Comparison of ENCODE assay signal across 10 cellular contexts in the genomic region with DNA sequence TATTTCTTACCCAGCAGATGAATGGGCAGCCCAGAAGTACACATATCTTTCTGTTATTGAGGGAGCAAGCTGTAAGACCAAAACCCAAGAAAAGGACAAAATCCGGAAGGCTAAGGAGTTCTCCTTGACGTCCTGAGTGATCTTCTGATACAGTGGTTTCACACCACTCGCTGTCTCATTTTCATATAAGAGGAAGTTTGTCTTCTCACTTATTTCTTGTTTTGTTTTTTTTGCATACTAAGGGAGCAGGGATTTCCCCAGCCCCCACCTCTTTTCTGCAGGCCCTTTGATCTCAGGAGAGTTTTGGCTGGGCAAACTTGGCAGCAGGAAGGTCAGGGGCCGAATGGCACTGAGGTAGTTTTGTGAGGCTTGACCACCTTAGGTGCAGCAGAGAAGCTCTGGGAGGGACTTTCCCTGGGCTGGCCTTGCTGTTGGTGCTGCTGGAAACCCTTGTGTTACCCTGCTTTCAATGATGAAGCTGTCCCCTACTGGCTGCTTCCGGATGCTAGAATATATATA. TPM values are rescaled to one million over a fixed set of nuclear protein-coding genes. Genes with fewer than 3 reads are reported as not detected.
A peak's percentile ranks its signal among the peaks of the same experiment; 100 is the strongest.
DNase-seq lines count a peak whose midpoint lies in the region; ATAC-seq and TF ChIP-seq lines count a peak whose summit lies in the region.
"Had no signal": no experiment of that assay in that cellular context is flagged by ENCODE, and none has a peak within 500 bp of the region (broad histone marks: within the 10 kb centered on the region; RNA-seq: fewer than 3 reads in every experiment).

No MANE protein-coding gene starts in this region.

- peak; percentile 59 for DNase-seq in GM06990 (ENCODE audit: extremely low read depth, insufficient read length)
- DNase-seq in activated naive CD4-positive, alpha-beta T cell treated with anti-CD3 and anti-CD28 coated beads, Interleukin-2, amount 50 U/mL, for 16 hours, result peak; percentile 22
- no peak for DNase-seq in Ammon's horn (ENCODE audit: low spot score)
- no peak for DNase-seq in DMS 273 (lab: John Stamatoyannopoulos, UW; ENCODE audit: unreplicated experiment)
- no peak for DNase-seq in ureter (ENCODE audit: low spot score)
- DNase-seq in WTC11 (ENCODE audit: low spot score), result no peak
- DNase-seq: transverse colon had no signal

- TF ChIP-seq CTCF in GM06990 (IDR thresholded peaks at IDR 0.05; ENCODE audit: insufficient read depth, low read length, poor library complexity, severe bottlenecking), result peak; percentile 5
- TF ChIP-seq CTCF in WTC11 (IDR thresholded peaks at IDR 0.05), result no peak

- POLR2A ChIA-PET in WTC11 (lab: Charles Lee), result interaction anchor here (1.0 kb wide), 1 partner anchor 254 kb away, joined by 3 read pairs; no protein-coding TSS in a partner anchor

- no peaks in the 10 kb centered on the region for H3K36me3 Mint-ChIP-seq in WTC11

- no peaks in the 10 kb centered on the region for H3K27me3 Mint-ChIP-seq in WTC11 (ENCODE audit: low read depth)

- H3K36me3 ChIP-seq in GM06990 (ENCODE audit: control insufficient read depth, insufficient read depth, low read length), result no peaks in the 10 kb centered on the region
- H3K36me3 ChIP-seq: neutrophil, transverse colon had no signal

- H3K27me3 ChIP-seq in GM06990 (replicated peaks; ENCODE audit: control insufficient read depth, insufficient read depth, low read length), result no peaks in the 10 kb centered on the region; the same call in 1 of the 2 replicates
- H3K27me3 ChIP-seq: transverse colon had no signal

- H3K27ac Mint-ChIP-seq in WTC11, result no peak overlapping the region

- ATAC-seq in GM21381 (IDR thresholded peaks at IDR 0.05; ENCODE audit: unreplicated experiment) (peak; percentile 43), HG03457 (IDR thresholded peaks at IDR 0.05; ENCODE audit: unreplicated experiment) (peak; percentile 32), WTC11 (no peak)

- peaks cover 24% of the 10 kb centered on the region for H3K4me1 Mint-ChIP-seq in WTC11

- H3K4me3 Mint-ChIP-seq in WTC11, result no peak overlapping the region

- CTCF ChIA-PET in WTC11 (lab: Charles Lee), result interaction anchor here (0.7 to 1.2 kb wide), 3 partner anchors 12 to 21 kb away, joined by 3 to 5 read pairs (median 3); no protein-coding TSS in a partner anchor

- H3K4me3 ChIP-seq in GM06990 (replicated peaks; ENCODE audit: low read depth, low read length), result no peak overlapping the region
- H3K4me3 ChIP-seq: transverse colon had no signal

- no peaks in the 10 kb centered on the region for H3K9me3 Mint-ChIP-seq in WTC11

TF ChIP-seq in WTC11, 78 proteins besides CTCF, POLR2A, EP300 and RAD21:
- TF ChIP-seq RORB (CRISPR knock-in tag; IDR thresholded peaks at IDR 0.05) (no peak), FOXP1 (CRISPR knock-in tag; IDR thresholded peaks at IDR 0.05; ENCODE audit: borderline replicate concordance) (no peak), MXD4 (CRISPR knock-in tag; IDR thresholded peaks at IDR 0.05; ENCODE audit: borderline replicate concordance) (no peak), GRHL2 (CRISPR knock-in tag; IDR thresholded peaks at IDR 0.05; ENCODE audit: insufficient replicate concordance, severe bottlenecking) (no peak), NFE2L1 (CRISPR knock-in tag; IDR thresholded peaks at IDR 0.05) (no peak), TEAD1 (CRISPR knock-in tag; IDR thresholded peaks at IDR 0.05) (no peak), NR2C2 (CRISPR knock-in tag; IDR thresholded peaks at IDR 0.05) (no peak), EMX1 (CRISPR knock-in tag; IDR thresholded peaks at IDR 0.05) (no peak), KAT7 (CRISPR knock-in tag; IDR thresholded peaks at IDR 0.05; ENCODE audit: borderline replicate concordance) (no peak), ZNF396 (CRISPR knock-in tag; IDR thresholded peaks at IDR 0.05; ENCODE audit: borderline replicate concordance) (no peak), ELF4 (CRISPR knock-in tag; IDR thresholded peaks at IDR 0.05; ENCODE audit: low read depth) (no peak)
- TF ChIP-seq, protein P1, sequence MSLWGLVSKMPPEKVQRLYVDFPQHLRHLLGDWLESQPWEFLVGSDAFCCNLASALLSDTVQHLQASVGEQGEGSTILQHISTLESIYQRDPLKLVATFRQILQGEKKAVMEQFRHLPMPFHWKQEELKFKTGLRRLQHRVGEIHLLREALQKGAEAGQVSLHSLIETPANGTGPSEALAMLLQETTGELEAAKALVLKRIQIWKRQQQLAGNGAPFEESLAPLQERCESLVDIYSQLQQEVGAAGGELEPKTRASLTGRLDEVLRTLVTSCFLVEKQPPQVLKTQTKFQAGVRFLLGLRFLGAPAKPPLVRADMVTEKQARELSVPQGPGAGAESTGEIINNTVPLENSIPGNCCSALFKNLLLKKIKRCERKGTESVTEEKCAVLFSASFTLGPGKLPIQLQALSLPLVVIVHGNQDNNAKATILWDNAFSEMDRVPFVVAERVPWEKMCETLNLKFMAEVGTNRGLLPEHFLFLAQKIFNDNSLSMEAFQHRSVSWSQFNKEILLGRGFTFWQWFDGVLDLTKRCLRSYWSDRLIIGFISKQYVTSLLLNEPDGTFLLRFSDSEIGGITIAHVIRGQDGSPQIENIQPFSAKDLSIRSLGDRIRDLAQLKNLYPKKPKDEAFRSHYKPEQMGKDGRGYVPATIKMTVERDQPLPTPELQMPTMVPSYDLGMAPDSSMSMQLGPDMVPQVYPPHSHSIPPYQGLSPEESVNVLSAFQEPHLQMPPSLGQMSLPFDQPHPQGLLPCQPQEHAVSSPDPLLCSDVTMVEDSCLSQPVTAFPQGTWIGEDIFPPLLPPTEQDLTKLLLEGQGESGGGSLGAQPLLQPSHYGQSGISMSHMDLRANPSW (CRISPR knock-in tag; conservative IDR thresholded peaks at IDR 0.05; ENCODE audit: low read depth), result no peak
- TF ChIP-seq, protein P2, sequence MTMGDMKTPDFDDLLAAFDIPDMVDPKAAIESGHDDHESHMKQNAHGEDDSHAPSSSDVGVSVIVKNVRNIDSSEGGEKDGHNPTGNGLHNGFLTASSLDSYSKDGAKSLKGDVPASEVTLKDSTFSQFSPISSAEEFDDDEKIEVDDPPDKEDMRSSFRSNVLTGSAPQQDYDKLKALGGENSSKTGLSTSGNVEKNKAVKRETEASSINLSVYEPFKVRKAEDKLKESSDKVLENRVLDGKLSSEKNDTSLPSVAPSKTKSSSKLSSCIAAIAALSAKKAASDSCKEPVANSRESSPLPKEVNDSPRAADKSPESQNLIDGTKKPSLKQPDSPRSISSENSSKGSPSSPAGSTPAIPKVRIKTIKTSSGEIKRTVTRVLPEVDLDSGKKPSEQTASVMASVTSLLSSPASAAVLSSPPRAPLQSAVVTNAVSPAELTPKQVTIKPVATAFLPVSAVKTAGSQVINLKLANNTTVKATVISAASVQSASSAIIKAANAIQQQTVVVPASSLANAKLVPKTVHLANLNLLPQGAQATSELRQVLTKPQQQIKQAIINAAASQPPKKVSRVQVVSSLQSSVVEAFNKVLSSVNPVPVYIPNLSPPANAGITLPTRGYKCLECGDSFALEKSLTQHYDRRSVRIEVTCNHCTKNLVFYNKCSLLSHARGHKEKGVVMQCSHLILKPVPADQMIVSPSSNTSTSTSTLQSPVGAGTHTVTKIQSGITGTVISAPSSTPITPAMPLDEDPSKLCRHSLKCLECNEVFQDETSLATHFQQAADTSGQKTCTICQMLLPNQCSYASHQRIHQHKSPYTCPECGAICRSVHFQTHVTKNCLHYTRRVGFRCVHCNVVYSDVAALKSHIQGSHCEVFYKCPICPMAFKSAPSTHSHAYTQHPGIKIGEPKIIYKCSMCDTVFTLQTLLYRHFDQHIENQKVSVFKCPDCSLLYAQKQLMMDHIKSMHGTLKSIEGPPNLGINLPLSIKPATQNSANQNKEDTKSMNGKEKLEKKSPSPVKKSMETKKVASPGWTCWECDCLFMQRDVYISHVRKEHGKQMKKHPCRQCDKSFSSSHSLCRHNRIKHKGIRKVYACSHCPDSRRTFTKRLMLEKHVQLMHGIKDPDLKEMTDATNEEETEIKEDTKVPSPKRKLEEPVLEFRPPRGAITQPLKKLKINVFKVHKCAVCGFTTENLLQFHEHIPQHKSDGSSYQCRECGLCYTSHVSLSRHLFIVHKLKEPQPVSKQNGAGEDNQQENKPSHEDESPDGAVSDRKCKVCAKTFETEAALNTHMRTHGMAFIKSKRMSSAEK (CRISPR knock-in tag; IDR thresholded peaks at IDR 0.05; ENCODE audit: borderline replicate concordance), result no peak
- TF ChIP-seq, protein P3, sequence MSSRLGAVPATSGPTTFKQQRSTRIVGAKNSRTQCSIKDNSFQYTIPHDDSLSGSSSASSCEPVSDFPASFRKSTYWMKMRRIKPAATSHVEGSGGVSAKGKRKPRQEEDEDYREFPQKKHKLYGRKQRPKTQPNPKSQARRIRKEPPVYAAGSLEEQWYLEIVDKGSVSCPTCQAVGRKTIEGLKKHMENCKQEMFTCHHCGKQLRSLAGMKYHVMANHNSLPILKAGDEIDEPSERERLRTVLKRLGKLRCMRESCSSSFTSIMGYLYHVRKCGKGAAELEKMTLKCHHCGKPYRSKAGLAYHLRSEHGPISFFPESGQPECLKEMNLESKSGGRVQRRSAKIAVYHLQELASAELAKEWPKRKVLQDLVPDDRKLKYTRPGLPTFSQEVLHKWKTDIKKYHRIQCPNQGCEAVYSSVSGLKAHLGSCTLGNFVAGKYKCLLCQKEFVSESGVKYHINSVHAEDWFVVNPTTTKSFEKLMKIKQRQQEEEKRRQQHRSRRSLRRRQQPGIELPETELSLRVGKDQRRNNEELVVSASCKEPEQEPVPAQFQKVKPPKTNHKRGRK (CRISPR knock-in tag; IDR thresholded peaks at IDR 0.05; ENCODE audit: borderline replicate concordance), result no peak

RNA-seq across cellular contexts. Expression of a gene that starts 13.3 kb away (rescaled TPM):
- 0.34 TPM for total RNA-seq in ureter
- not detected in 3 replicates for total RNA-seq in WTC11 (2021)

Comparison
In these comparisons a context has a peak if more than half of its experiments do, and no peak if none do; other contexts are left out.
1. DNase-seq: peak in GM06990 (single experiment) and activated naive CD4-positive, alpha-beta T cell treated with anti-CD3 and anti-CD28 coated beads, Interleukin-2, amount 50 U/mL, for 16 hours (single experiment); none in Ammon's horn (single experiment), DMS 273 (single experiment), ureter (single experiment) and WTC11 (single experiment).